Comparison of ENCODE assay signal across 1 cellular context in the genomic region with DNA sequence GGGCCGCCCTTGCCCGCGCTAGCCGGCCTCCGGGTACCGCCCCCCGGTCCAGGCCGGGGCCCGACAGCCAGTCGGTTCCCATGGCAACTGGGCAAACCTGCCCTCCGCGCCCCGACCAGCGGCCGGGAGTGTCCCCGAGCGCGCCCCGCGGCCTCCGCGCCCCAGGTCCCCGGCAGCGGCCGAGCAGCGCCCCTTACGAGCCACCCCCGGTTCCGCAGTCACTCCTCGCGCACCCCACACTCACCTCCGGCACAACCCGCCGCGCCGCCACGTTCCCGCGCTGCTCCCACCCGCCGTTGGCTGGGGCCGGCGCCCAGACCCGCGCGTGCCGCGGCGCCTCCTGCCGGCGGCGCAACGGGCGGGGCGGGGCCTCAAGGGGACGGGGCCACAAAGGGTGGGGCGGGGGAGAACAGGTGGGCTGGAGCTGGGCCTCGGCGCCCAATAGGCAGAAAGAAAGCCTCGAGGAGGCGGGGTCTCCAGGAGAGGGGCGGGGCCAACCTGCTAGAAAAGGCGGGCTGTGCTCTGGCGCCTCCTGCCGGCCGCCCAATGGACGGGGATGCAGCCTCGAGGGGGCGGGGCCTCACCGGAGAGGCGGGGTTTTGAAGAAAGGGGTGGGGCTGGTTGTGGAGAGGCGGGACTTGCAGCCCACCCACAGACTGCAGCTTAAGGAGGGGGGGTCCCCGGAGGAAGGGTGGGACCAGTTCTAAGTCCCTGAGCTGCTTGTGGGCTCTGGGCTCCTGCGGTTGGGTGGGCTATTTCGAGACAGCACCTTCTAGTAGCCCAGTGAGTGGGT.
A peak's percentile ranks its signal among the peaks of the same experiment; 100 is the strongest.
TF ChIP-seq lines count a peak whose summit lies in the region.

A gene with protein sequence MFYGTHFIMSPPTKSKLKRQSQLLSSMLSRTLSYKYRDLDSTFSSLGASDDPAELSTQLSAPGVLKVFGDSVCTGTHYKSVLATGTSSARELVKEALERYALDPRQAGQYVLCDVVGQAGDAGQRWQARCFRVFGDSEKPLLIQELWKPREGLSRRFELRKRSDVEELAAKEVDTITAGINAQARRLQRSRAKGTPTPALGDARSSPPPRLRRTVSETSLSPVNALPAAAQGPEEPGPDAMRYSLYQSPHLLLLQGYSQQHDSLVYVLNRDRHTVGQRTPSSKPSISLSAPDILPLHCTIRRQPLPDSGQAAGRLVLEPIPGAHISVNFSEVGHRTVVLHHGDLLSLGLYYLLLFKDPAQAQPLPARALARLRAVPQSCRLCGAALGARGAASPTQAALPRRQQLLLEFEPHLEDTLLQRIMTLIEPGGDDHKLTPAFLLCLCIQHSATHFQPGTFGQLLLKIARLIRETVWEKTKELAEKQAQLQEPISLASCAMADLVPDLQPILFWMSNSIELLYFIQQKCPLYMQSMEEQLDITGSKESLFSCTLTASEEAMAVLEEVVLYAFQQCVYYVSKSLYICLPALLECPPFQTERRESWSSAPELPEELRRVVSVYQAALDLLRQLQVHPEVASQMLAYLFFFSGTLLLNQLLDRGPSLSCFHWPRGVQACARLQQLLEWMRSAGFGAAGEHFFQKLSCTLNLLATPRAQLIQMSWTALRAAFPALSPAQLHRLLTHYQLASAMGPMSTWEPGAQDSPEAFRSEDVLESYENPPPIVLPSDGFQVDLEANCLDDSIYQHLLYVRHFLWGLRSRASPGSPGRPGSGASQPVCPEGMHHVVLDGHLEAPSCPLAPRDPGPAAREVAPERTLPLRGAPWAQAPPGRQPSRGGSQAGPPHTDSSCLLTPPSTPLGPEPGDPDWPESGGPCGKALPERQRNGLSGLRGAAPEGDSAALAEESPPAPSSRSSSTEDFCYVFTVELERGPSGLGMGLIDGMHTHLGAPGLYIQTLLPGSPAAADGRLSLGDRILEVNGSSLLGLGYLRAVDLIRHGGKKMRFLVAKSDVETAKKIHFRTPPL (minus strand): TSS at position 365 of the 793 bp plus-strand sequence. CDS start 5,577 bp downstream, outside the sequence.

TF ChIP-seq in K562, 482 proteins besides CTCF, POLR2A, EP300 and RAD21 (continued from another document and continues in another):
- TF ChIP-seq ZNF140 (CRISPR knock-in tag; IDR thresholded peaks at IDR 0.05), result no peak
- 0 out of 2 replicates have a peak, but pooled peaks have one; percentile 39 for TF ChIP-seq SIN3B (IDR thresholded peaks at IDR 0.05; ENCODE audit: low read depth)
- TF ChIP-seq ELF4 (CRISPR knock-in tag; IDR thresholded peaks at IDR 0.05), result no peak
- TF ChIP-seq, protein P1, sequence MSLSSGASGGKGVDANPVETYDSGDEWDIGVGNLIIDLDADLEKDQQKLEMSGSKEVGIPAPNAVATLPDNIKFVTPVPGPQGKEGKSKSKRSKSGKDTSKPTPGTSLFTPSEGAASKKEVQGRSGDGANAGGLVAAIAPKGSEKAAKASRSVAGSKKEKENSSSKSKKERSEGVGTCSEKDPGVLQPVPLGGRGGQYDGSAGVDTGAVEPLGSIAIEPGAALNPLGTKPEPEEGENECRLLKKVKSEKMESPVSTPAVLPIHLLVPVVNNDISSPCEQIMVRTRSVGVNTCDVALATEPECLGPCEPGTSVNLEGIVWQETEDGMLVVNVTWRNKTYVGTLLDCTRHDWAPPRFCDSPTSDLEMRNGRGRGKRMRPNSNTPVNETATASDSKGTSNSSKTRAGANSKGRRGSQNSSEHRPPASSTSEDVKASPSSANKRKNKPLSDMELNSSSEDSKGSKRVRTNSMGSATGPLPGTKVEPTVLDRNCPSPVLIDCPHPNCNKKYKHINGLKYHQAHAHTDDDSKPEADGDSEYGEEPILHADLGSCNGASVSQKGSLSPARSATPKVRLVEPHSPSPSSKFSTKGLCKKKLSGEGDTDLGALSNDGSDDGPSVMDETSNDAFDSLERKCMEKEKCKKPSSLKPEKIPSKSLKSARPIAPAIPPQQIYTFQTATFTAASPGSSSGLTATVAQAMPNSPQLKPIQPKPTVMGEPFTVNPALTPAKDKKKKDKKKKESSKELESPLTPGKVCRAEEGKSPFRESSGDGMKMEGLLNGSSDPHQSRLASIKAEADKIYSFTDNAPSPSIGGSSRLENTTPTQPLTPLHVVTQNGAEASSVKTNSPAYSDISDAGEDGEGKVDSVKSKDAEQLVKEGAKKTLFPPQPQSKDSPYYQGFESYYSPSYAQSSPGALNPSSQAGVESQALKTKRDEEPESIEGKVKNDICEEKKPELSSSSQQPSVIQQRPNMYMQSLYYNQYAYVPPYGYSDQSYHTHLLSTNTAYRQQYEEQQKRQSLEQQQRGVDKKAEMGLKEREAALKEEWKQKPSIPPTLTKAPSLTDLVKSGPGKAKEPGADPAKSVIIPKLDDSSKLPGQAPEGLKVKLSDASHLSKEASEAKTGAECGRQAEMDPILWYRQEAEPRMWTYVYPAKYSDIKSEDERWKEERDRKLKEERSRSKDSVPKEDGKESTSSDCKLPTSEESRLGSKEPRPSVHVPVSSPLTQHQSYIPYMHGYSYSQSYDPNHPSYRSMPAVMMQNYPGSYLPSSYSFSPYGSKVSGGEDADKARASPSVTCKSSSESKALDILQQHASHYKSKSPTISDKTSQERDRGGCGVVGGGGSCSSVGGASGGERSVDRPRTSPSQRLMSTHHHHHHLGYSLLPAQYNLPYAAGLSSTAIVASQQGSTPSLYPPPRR (CRISPR knock-in tag; IDR thresholded peaks at IDR 0.05; ENCODE audit: borderline replicate concordance), result no peak
- no peak for TF ChIP-seq LARP7 (IDR thresholded peaks at IDR 0.05)
- TF ChIP-seq CBX3 (IDR thresholded peaks at IDR 0.05; ENCODE audit: borderline replicate concordance in 1 of 2, low read length in 2 of 2), result no peak
- TF ChIP-seq MXI1 (IDR thresholded peaks at IDR 0.05; ENCODE audit: low read depth, low read length), result no peak
- TF ChIP-seq XRCC3 (IDR thresholded peaks at IDR 0.05), result no peak
- TF ChIP-seq, protein P2, sequence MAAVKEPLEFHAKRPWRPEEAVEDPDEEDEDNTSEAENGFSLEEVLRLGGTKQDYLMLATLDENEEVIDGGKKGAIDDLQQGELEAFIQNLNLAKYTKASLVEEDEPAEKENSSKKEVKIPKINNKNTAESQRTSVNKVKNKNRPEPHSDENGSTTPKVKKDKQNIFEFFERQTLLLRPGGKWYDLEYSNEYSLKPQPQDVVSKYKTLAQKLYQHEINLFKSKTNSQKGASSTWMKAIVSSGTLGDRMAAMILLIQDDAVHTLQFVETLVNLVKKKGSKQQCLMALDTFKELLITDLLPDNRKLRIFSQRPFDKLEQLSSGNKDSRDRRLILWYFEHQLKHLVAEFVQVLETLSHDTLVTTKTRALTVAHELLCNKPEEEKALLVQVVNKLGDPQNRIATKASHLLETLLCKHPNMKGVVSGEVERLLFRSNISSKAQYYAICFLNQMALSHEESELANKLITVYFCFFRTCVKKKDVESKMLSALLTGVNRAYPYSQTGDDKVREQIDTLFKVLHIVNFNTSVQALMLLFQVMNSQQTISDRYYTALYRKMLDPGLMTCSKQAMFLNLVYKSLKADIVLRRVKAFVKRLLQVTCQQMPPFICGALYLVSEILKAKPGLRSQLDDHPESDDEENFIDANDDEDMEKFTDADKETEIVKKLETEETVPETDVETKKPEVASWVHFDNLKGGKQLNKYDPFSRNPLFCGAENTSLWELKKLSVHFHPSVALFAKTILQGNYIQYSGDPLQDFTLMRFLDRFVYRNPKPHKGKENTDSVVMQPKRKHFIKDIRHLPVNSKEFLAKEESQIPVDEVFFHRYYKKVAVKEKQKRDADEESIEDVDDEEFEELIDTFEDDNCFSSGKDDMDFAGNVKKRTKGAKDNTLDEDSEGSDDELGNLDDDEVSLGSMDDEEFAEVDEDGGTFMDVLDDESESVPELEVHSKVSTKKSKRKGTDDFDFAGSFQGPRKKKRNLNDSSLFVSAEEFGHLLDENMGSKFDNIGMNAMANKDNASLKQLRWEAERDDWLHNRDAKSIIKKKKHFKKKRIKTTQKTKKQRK (IDR thresholded peaks at IDR 0.05; ENCODE audit: borderline replicate concordance, low read depth, low read length), result no peak
- TF ChIP-seq HNRNPL (IDR thresholded peaks at IDR 0.05; ENCODE audit: low read depth, low read length), result no peak
- no peak for TF ChIP-seq COPS2 (conservative IDR thresholded peaks at IDR 0.05)
- TF ChIP-seq HCFC1 (IDR thresholded peaks at IDR 0.05; ENCODE audit: low read depth, low read length), result no peak
- 0 out of 2 replicates have a peak, but pooled peaks have one; percentile 36 for TF ChIP-seq CC2D1A (IDR thresholded peaks at IDR 0.05)
- no peak for TF ChIP-seq FOXA1 (IDR thresholded peaks at IDR 0.05; ENCODE audit: borderline replicate concordance)
- TF ChIP-seq, protein P3, sequence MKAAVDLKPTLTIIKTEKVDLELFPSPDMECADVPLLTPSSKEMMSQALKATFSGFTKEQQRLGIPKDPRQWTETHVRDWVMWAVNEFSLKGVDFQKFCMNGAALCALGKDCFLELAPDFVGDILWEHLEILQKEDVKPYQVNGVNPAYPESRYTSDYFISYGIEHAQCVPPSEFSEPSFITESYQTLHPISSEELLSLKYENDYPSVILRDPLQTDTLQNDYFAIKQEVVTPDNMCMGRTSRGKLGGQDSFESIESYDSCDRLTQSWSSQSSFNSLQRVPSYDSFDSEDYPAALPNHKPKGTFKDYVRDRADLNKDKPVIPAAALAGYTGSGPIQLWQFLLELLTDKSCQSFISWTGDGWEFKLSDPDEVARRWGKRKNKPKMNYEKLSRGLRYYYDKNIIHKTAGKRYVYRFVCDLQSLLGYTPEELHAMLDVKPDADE (conservative IDR thresholded peaks at IDR 0.05; ENCODE audit: control insufficient read depth, low read depth, low read length), result peak; percentile 48
- TF ChIP-seq GTF2A2 (tag; IDR thresholded peaks at IDR 0.05), result peak; percentile 74; the same call in 1 of the 2 replicates
- peak; percentile 20; the same call in 1 of the 2 replicates for TF ChIP-seq CREB1 (IDR thresholded peaks at IDR 0.05)
- TF ChIP-seq CREB1 (CRISPR knock-in tag; IDR thresholded peaks at IDR 0.05), result no peak
- TF ChIP-seq HMGN3 (IDR thresholded peaks at IDR 0.05; ENCODE audit: borderline replicate concordance, extremely low read depth, insufficient read length, low read depth, low read length), result peak; percentile 43
- TF ChIP-seq CHD4 (IDR thresholded peaks at IDR 0.05; ENCODE audit: insufficient read depth, insufficient replicate concordance, low read depth, low read length, poor library complexity, severe bottlenecking), result no peak
- 0 out of 2 replicates have a peak, but pooled peaks have one; percentile 26 for TF ChIP-seq E2F3 (CRISPR knock-in tag; IDR thresholded peaks at IDR 0.05)
- TF ChIP-seq, protein P4, sequence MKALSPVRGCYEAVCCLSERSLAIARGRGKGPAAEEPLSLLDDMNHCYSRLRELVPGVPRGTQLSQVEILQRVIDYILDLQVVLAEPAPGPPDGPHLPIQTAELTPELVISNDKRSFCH (CRISPR knock-in tag; IDR thresholded peaks at IDR 0.05), result no peak
- TF ChIP-seq, protein P4 (tag; IDR thresholded peaks at IDR 0.05), result peak; percentile 37; the same call in 1 of the 2 replicates
- no peak for TF ChIP-seq FOXJ2 (tag; IDR thresholded peaks at IDR 0.05)
- TF ChIP-seq RFX7 (CRISPR knock-in tag; IDR thresholded peaks at IDR 0.05), result no peak
- no peak for TF ChIP-seq NBN (IDR thresholded peaks at IDR 0.05; ENCODE audit: low read depth)
- no peak for TF ChIP-seq HMG20B (CRISPR knock-in tag; IDR thresholded peaks at IDR 0.05)
- TF ChIP-seq SMAD4 (CRISPR knock-in tag; conservative IDR thresholded peaks at IDR 0.05), result peak; percentile 66
- no peak for TF ChIP-seq RHOXF2B (CRISPR knock-in tag; conservative IDR thresholded peaks at IDR 0.05)
- TF ChIP-seq RBBP5 (IDR thresholded peaks at IDR 0.05; ENCODE audit: borderline replicate concordance, insufficient read depth, low read length, poor library complexity, severe bottlenecking), result peak; percentile 50
- TF ChIP-seq, protein P5, sequence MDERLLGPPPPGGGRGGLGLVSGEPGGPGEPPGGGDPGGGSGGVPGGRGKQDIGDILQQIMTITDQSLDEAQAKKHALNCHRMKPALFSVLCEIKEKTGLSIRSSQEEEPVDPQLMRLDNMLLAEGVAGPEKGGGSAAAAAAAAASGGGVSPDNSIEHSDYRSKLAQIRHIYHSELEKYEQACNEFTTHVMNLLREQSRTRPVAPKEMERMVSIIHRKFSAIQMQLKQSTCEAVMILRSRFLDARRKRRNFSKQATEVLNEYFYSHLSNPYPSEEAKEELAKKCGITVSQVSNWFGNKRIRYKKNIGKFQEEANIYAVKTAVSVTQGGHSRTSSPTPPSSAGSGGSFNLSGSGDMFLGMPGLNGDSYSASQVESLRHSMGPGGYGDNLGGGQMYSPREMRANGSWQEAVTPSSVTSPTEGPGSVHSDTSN (CRISPR knock-in tag; IDR thresholded peaks at IDR 0.05; ENCODE audit: low read depth), result no peak
- TF ChIP-seq, protein P5 (tag; conservative IDR thresholded peaks at IDR 0.05; ENCODE audit: low read depth), result no peak
- TF ChIP-seq, protein P6, sequence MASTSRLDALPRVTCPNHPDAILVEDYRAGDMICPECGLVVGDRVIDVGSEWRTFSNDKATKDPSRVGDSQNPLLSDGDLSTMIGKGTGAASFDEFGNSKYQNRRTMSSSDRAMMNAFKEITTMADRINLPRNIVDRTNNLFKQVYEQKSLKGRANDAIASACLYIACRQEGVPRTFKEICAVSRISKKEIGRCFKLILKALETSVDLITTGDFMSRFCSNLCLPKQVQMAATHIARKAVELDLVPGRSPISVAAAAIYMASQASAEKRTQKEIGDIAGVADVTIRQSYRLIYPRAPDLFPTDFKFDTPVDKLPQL (IDR thresholded peaks at IDR 0.05; ENCODE audit: extremely low read depth, insufficient read length), result no peak
- no peak for TF ChIP-seq ELF1 (tag; IDR thresholded peaks at IDR 0.05)
- TF ChIP-seq, protein P7, sequence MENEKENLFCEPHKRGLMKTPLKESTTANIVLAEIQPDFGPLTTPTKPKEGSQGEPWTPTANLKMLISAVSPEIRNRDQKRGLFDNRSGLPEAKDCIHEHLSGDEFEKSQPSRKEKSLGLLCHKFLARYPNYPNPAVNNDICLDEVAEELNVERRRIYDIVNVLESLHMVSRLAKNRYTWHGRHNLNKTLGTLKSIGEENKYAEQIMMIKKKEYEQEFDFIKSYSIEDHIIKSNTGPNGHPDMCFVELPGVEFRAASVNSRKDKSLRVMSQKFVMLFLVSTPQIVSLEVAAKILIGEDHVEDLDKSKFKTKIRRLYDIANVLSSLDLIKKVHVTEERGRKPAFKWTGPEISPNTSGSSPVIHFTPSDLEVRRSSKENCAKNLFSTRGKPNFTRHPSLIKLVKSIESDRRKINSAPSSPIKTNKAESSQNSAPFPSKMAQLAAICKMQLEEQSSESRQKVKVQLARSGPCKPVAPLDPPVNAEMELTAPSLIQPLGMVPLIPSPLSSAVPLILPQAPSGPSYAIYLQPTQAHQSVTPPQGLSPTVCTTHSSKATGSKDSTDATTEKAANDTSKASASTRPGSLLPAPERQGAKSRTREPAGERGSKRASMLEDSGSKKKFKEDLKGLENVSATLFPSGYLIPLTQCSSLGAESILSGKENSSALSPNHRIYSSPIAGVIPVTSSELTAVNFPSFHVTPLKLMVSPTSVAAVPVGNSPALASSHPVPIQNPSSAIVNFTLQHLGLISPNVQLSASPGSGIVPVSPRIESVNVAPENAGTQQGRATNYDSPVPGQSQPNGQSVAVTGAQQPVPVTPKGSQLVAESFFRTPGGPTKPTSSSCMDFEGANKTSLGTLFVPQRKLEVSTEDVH (IDR thresholded peaks at IDR 0.05; ENCODE audit: low read depth, partially characterized antibody), result peak; percentile 47
- no peak for TF ChIP-seq TCFL5 (CRISPR knock-in tag; conservative IDR thresholded peaks at IDR 0.05)
- no peak for TF ChIP-seq SP2 (IDR thresholded peaks at IDR 0.05; ENCODE audit: extremely low read depth, low read depth, low read length, poor library complexity, severe bottlenecking)
